In genomic region chr20:38093641-38094077, GRCh38 we compare ENCODE assay signal across 13 cellular contexts.
DNase-seq lines count a peak whose midpoint lies in the region; ATAC-seq, FAIRE-seq and TF ChIP-seq lines count a peak whose summit lies in the region.
"Had no signal": no experiment of that assay in that cellular context is flagged by ENCODE, and none has a peak within 500 bp of the region (broad histone marks: within the 10 kb centered on the region; RNA-seq: fewer than 3 reads in every experiment).

No MANE protein-coding gene starts in this region.

- WGBS in GM12878 (ENCODE audit: insufficient coverage, insufficient replicate concordance, low lambda C conversion rate, missing lambda C conversion rate), result 31% methylated on average over 8 of the region's 8 CpGs

- H3K4me3 ChIP-seq in ACC112 (ENCODE audit: low read depth, low read length) (peak overlapping the region; percentile 23; the same call in 1 of the 2 replicates), DOHH2 (ENCODE audit: low read length) (peak overlapping the region; percentile 48), GM12878 (no peak overlapping the region)
- H3K4me3 ChIP-seq: ovary had no signal

- SMC1A ChIA-PET in GM12878 (lab: Charles Lee; ENCODE audit: uncharacterized antibody, unreplicated experiment), result interaction anchor here (0.7 to 8.6 kb wide), 12 partner anchors 16 to 127 kb away, joined by 3 to 166 read pairs (median 5); no protein-coding TSS in a partner anchor

- FAIRE-seq in GM12878 (lab: Jason Lieb, UNC), result no peak

- peaks cover 33% of the 10 kb centered on the region for H3K4me1 ChIP-seq in ACC112 (ENCODE audit: control insufficient read depth, insufficient read depth, low read length, unreplicated experiment)
- peaks cover 57% of the 10 kb centered on the region for H3K4me1 ChIP-seq in DOHH2 (ENCODE audit: control insufficient read depth, low read length)
- peaks cover 47% of the 10 kb centered on the region for H3K4me1 ChIP-seq in GM12878 (ENCODE audit: control insufficient read depth, insufficient read depth, low read length)

- peaks cover 0 to 3% of the 10 kb centered on the region in 2 donors for H3K36me3 Mint-ChIP-seq in naive B cell

- no peak for TF ChIP-seq CTCF in DOHH2 (IDR thresholded peaks at IDR 0.05; ENCODE audit: low read depth, low read length, poor library complexity, severe bottlenecking)
- TF ChIP-seq CTCF in GM12878 (IDR thresholded peaks at IDR 0.05 in 2 of 3, conservative IDR thresholded peaks at IDR 0.05 in 1 of 3; ENCODE audit: control insufficient read depth in 2 of 3, extremely low read depth in 1 of 3, insufficient read depth in 1 of 3, low read depth in 3 of 3, low read length in 3 of 3), result no peak
- TF ChIP-seq CTCF in GM13977 (IDR thresholded peaks at IDR 0.05; ENCODE audit: extremely low read depth, insufficient read depth, missing control alignments), result no peak

- H3K9me3 ChIP-seq in DOHH2 (ENCODE audit: control insufficient read depth, insufficient read depth, low read length), result no peaks in the 10 kb centered on the region
- no peaks in the 10 kb centered on the region for H3K9me3 ChIP-seq in GM12878 (replicated peaks; ENCODE audit: control insufficient read depth, insufficient read depth, low read length)
- H3K9me3 ChIP-seq: ovary had no signal

- intact Hi-C loops in GM12878 (cut with micrococcal nuclease; ENCODE audit: unreplicated experiment), result loop anchor here (2.0 kb wide), 1 partner anchor 59 kb away; no protein-coding TSS in a partner anchor

- peak overlapping the region; percentile 64 for H3K4me2 ChIP-seq in DOHH2 (ENCODE audit: low read length)
- H3K4me2 ChIP-seq in GM12878 (ENCODE audit: control insufficient read depth, insufficient read depth), result peak overlapping the region; percentile 80

- H2AFZ ChIP-seq in ACC112 (ENCODE audit: low read length, unreplicated experiment) (no peak overlapping the region), GM12878 (ENCODE audit: control insufficient read depth, low read depth, low read length) (no peak overlapping the region)

- H3K4me3 Mint-ChIP-seq in naive B cell, result peak overlapping the region in 2 of 8 donors; percentile 61 to 69
- H3K4me3 Mint-ChIP-seq: mesothelial cell of epicardium had no signal

- H3K27ac ChIP-seq in ACC112 (ENCODE audit: low read depth, low read length) (peak overlapping the region; percentile 88), DOHH2 (ENCODE audit: low read depth, low read length) (peak overlapping the region; percentile 78), GM12878 (ENCODE audit: control insufficient read depth, insufficient read depth) (peak overlapping the region; percentile 98)
- H3K27ac ChIP-seq: ovary had no signal

- H3K79me2 ChIP-seq in ACC112 (ENCODE audit: control insufficient read depth, insufficient read depth, low read length, unreplicated experiment) (no peaks in the 10 kb centered on the region), DOHH2 (ENCODE audit: control insufficient read depth, low read length) (peaks cover 6% of the 10 kb centered on the region; the same call in 1 of the 2 replicates), GM12878 (ENCODE audit: control insufficient read depth, insufficient read depth, low read length) (0 out of 2 replicates have a peak, but pooled peaks cover 2% of the 10 kb centered on the region)

- TF ChIP-seq RAD21 in GM12878 (IDR thresholded peaks at IDR 0.05; ENCODE audit: insufficient read depth, low read depth, low read length), result no peak

- peaks cover 4% of the 10 kb centered on the region; the same call in 1 of the 2 replicates for H3K36me3 ChIP-seq in ACC112 (ENCODE audit: insufficient read depth, low read length)
- H3K36me3 ChIP-seq in DOHH2 (ENCODE audit: control insufficient read depth, low read length), result peaks cover 36% of the 10 kb centered on the region
- H3K36me3 ChIP-seq in GM12878 (ENCODE audit: control insufficient read depth in 2 of 2, insufficient read depth in 2 of 2, low read length in 1 of 2), result peaks cover 0 to 1% of the 10 kb centered on the region in 2 experiments; a peak in 2 of 4 replicates
- H3K36me3 ChIP-seq: ovary had no signal

- ATAC-seq in GM12878, result no peak
- ATAC-seq in naive B cell (ENCODE audit: low read depth in 2 of 2), result no peak
- no peak for ATAC-seq in HG03565 (IDR thresholded peaks at IDR 0.05; ENCODE audit: unreplicated experiment)
- no peak for ATAC-seq in HG02973 (IDR thresholded peaks at IDR 0.05; ENCODE audit: unreplicated experiment)

- H3K27me3 ChIP-seq in ACC112 (ENCODE audit: insufficient read depth, low read length) (no peaks in the 10 kb centered on the region), DOHH2 (ENCODE audit: control insufficient read depth, low read length) (no peaks in the 10 kb centered on the region), GM12878 (replicated peaks in 1 of 2; ENCODE audit: control insufficient read depth in 2 of 2, insufficient read depth in 2 of 2, low read length in 1 of 2) (no peaks in the 10 kb centered on the region)
- H3K27me3 ChIP-seq: ovary had no signal

- H3K27ac Mint-ChIP-seq in naive B cell, result peak overlapping the region; percentile 70 to 98 (median 98)
- H3K27ac Mint-ChIP-seq: mesothelial cell of epicardium had no signal

- no peaks in the 10 kb centered on the region for H3K9me3 Mint-ChIP-seq in naive B cell
- H3K9me3 Mint-ChIP-seq: mesothelial cell of epicardium had no signal

- H3K4me1 Mint-ChIP-seq in naive B cell, result peaks cover 34 to 60% (median 34%) of the 10 kb centered on the region in 3 donors

- DNase-seq in GM12878 (ENCODE audit: low read depth, low spot score), result no peak
- DNase-seq in naive B cell, result no peak
- no peak for DNase-seq in GM13977 (ENCODE audit: low spot score)
- no peak for DNase-seq in HuH-7.5 (ENCODE audit: low spot score)
- DNase-seq: activated effector memory CD4-positive, alpha-beta T cell treated with anti-CD3 and anti-CD28 coated beads, Interleukin-2, amount 50 U/mL, for 16 hours; NCI-H1930; NCI-H526; ovary had no signal

- H3K9ac ChIP-seq in GM12878 (ENCODE audit: control insufficient read depth, insufficient read depth, low read length), result peak overlapping the region; percentile 16; the same call in 1 of the 2 replicates

- CTCF ChIA-PET in GM12878 (lab: Yijun Ruan, JAX), result interaction anchor here (0.6 to 15.1 kb wide), 15 partner anchors 11 to 308 kb away, joined by 3 to 189 read pairs (median 4); partner anchors contain the start of gene TGM2

- in situ Hi-C loops in GM12878 (cut with MboI) (no loop called here), GM13977 (cut with MboI; ENCODE audit: low pct_unique_long_range_greater_than_20kb, low sequenced_read_pairs, unreplicated experiment) (no loop called here)

- BruUV-seq in GM12878 (replicated peaks; lab: Mats Ljungman, UMichigan), result TSS peak; percentile 92

- H3K27me3 Mint-ChIP-seq in naive B cell, result no peaks in the 10 kb centered on the region

- POLR2A ChIA-PET in GM12878 (lab: Charles Lee), result interaction anchor here (0.7 to 2.7 kb wide), 5 partner anchors 12 to 58 kb away, joined by 4 to 12 read pairs (median 8); no protein-coding TSS in a partner anchor

- H4K20me1 ChIP-seq in DOHH2 (ENCODE audit: control insufficient read depth, insufficient read depth, low read depth, low read length), result no peaks in the 10 kb centered on the region
- H4K20me1 ChIP-seq in GM12878 (ENCODE audit: control insufficient read depth, insufficient read depth), result no peaks in the 10 kb centered on the region

- RAD21 ChIA-PET in GM12878 (lab: Charles Lee; ENCODE audit: unreplicated experiment), result interaction anchor here (0.6 to 7.8 kb wide), 14 partner anchors 11 to 127 kb away, joined by 3 to 79 read pairs (median 5); no protein-coding TSS in a partner anchor

- peaks cover 19% of the 10 kb centered on the region for H3F3A ChIP-seq in DOHH2 (ENCODE audit: control insufficient read depth, insufficient read depth)

- TF ChIP-seq POLR2A in GM12878 (IDR thresholded peaks at IDR 0.05; ENCODE audit: low read depth, low read length), result no peak

- TF ChIP-seq EP300 in GM12878 (IDR thresholded peaks at IDR 0.05; ENCODE audit: borderline replicate concordance in 1 of 2, control insufficient read depth in 1 of 2, low read depth in 2 of 2, low read length in 2 of 2), result no peak

- no peaks in the 10 kb centered on the region for H3K9me2 ChIP-seq in DOHH2 (replicated peaks; ENCODE audit: control insufficient read depth, low read length)

TF ChIP-seq in GM12878, 131 proteins besides CTCF, POLR2A, EP300 and RAD21:
- 0 out of 2 replicates have a peak, but pooled peaks have one; percentile 4 for TF ChIP-seq ZNF207 (IDR thresholded peaks at IDR 0.05; ENCODE audit: borderline replicate concordance)
- no peak for TF ChIP-seq TBL1XR1 (IDR thresholded peaks at IDR 0.05; ENCODE audit: low read depth, low read length)
- no peak for TF ChIP-seq ZNF384 (IDR thresholded peaks at IDR 0.05; ENCODE audit: borderline replicate concordance, low read depth, low read length)
